1 cellular context compared by ENCODE assay signal in the genomic region with DNA sequence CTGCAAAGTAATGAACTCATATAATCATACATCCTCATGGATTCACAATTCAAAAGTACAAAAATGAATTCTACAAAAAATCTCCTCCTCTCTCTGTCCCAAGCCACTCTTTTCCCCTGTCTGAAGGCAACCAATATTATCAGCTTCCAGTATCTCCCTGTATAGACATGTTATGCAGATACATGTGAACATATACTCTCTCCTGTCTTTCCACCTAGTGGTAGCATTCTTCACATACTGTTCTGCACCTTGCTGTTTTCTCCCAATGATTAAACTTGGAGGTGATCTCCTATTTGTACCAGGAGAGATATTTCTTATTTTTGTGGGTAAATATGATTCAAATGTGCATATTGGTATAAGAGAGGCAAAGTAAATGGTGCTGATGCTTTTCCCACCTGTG.
TF ChIP-seq lines count a peak whose summit lies in the region.

No MANE protein-coding gene starts in this region.

TF ChIP-seq in GM23338, 12 proteins besides CTCF, POLR2A, EP300 and RAD21 (continued from another document):
- TF ChIP-seq, protein P1, sequence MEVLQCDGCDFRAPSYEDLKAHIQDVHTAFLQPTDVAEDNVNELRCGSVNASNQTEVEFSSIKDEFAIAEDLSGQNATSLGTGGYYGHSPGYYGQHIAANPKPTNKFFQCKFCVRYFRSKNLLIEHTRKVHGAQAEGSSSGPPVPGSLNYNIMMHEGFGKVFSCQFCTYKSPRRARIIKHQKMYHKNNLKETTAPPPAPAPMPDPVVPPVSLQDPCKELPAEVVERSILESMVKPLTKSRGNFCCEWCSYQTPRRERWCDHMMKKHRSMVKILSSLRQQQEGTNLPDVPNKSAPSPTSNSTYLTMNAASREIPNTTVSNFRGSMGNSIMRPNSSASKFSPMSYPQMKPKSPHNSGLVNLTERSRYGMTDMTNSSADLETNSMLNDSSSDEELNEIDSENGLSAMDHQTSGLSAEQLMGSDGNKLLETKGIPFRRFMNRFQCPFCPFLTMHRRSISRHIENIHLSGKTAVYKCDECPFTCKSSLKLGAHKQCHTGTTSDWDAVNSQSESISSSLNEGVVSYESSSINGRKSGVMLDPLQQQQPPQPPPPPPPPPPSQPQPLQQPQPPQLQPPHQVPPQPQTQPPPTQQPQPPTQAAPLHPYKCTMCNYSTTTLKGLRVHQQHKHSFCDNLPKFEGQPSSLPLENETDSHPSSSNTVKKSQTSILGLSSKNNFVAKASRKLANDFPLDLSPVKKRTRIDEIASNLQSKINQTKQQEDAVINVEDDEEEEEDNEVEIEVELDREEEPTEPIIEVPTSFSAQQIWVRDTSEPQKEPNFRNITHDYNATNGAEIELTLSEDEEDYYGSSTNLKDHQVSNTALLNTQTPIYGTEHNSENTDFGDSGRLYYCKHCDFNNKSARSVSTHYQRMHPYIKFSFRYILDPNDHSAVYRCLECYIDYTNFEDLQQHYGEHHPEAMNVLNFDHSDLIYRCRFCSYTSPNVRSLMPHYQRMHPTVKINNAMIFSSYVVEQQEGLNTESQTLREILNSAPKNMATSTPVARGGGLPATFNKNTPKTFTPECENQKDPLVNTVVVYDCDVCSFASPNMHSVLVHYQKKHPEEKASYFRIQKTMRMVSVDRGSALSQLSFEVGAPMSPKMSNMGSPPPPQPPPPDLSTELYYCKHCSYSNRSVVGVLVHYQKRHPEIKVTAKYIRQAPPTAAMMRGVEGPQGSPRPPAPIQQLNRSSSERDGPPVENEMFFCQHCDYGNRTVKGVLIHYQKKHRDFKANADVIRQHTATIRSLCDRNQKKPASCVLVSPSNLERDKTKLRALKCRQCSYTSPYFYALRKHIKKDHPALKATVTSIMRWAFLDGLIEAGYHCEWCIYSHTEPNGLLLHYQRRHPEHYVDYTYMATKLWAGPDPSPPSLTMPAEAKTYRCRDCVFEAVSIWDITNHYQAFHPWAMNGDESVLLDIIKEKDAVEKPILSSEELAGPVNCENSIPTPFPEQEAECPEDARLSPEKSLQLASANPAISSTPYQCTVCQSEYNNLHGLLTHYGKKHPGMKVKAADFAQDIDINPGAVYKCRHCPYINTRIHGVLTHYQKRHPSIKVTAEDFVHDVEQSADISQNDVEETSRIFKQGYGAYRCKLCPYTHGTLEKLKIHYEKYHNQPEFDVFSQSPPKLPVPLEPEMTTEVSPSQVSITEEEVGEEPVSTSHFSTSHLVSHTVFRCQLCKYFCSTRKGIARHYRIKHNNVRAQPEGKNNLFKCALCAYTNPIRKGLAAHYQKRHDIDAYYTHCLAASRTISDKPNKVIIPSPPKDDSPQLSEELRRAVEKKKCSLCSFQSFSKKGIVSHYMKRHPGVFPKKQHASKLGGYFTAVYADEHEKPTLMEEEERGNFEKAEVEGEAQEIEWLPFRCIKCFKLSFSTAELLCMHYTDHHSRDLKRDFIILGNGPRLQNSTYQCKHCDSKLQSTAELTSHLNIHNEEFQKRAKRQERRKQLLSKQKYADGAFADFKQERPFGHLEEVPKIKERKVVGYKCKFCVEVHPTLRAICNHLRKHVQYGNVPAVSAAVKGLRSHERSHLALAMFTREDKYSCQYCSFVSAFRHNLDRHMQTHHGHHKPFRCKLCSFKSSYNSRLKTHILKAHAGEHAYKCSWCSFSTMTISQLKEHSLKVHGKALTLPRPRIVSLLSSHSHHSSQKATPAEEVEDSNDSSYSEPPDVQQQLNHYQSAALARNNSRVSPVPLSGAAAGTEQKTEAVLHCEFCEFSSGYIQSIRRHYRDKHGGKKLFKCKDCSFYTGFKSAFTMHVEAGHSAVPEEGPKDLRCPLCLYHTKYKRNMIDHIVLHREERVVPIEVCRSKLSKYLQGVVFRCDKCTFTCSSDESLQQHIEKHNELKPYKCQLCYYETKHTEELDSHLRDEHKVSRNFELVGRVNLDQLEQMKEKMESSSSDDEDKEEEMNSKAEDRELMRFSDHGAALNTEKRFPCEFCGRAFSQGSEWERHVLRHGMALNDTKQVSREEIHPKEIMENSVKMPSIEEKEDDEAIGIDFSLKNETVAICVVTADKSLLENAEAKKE (CRISPR knock-in tag; IDR thresholded peaks at IDR 0.05), result no peak
- no peak for TF ChIP-seq EZH2phosphoT487 (IDR thresholded peaks at IDR 0.05; ENCODE audit: unreplicated experiment)
- no peak for TF ChIP-seq CREB1 (CRISPR knock-in tag; IDR thresholded peaks at IDR 0.05; ENCODE audit: low read depth)
- TF ChIP-seq NANOG (IDR thresholded peaks at IDR 0.05; ENCODE audit: borderline replicate concordance), result no peak
- no peak for TF ChIP-seq ZNF114 (CRISPR knock-in tag; IDR thresholded peaks at IDR 0.05)
- TF ChIP-seq, protein P2, sequence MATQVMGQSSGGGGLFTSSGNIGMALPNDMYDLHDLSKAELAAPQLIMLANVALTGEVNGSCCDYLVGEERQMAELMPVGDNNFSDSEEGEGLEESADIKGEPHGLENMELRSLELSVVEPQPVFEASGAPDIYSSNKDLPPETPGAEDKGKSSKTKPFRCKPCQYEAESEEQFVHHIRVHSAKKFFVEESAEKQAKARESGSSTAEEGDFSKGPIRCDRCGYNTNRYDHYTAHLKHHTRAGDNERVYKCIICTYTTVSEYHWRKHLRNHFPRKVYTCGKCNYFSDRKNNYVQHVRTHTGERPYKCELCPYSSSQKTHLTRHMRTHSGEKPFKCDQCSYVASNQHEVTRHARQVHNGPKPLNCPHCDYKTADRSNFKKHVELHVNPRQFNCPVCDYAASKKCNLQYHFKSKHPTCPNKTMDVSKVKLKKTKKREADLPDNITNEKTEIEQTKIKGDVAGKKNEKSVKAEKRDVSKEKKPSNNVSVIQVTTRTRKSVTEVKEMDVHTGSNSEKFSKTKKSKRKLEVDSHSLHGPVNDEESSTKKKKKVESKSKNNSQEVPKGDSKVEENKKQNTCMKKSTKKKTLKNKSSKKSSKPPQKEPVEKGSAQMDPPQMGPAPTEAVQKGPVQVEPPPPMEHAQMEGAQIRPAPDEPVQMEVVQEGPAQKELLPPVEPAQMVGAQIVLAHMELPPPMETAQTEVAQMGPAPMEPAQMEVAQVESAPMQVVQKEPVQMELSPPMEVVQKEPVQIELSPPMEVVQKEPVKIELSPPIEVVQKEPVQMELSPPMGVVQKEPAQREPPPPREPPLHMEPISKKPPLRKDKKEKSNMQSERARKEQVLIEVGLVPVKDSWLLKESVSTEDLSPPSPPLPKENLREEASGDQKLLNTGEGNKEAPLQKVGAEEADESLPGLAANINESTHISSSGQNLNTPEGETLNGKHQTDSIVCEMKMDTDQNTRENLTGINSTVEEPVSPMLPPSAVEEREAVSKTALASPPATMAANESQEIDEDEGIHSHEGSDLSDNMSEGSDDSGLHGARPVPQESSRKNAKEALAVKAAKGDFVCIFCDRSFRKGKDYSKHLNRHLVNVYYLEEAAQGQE (IDR thresholded peaks at IDR 0.05; ENCODE audit: unreplicated experiment), result no peak
- no peak for TF ChIP-seq STAT1 (IDR thresholded peaks at IDR 0.05; ENCODE audit: unreplicated experiment)
- no peak for TF ChIP-seq EZH2 (IDR thresholded peaks at IDR 0.05; ENCODE audit: low read depth, unreplicated experiment)
- no peak for TF ChIP-seq JUNB (IDR thresholded peaks at IDR 0.05; ENCODE audit: unreplicated experiment)
- no peak for TF ChIP-seq ETS1 (IDR thresholded peaks at IDR 0.05)
